ENCODE assay signal across 1 cellular context in the genomic region with DNA sequence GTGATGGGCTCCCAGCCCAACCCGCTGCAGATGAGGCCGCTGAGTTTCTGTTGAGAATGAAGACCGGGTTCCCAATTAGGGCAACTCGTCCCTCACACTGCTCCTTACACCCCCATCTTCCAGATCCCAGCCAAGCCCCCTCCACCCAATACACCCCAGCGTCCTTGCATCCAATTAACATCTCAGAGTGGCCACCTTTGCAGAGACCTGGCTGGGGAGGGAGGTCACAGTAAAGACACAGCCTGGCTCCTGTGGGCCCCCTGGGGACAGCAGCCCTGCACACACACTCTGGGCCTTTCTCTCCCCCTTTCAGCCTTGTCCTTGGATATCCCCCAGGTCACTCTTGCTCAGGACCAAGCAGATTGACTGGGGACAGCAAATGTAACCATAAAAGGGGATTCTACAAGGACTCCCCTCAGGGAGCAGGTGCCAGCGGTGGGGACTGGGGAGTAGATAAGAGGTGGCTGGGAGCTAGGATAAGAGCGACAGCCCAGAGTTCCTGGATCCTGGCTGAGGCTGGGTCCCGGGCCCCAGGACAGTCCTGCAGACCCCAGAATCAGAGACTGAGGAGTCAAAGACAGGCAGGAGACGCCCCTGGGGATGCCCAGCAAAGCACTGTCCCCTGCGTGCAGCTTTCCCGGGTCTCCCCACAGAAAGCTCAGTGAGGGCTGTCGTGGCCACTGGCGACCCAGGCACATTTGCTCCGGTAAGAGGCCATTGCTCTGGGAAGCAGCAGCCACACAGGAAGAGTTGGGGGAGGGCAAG.
TF ChIP-seq lines count a peak whose summit lies in the region.

No MANE protein-coding gene starts in this region.

TF ChIP-seq in HepG2, 621 proteins besides CTCF, POLR2A, EP300 and RAD21:
- TF ChIP-seq ZKSCAN5 (CRISPR knock-in tag; IDR thresholded peaks at IDR 0.05) (no peak), PHF21A (CRISPR knock-in tag; IDR thresholded peaks at IDR 0.05) (no peak), ATF1 (CRISPR knock-in tag; IDR thresholded peaks at IDR 0.05) (no peak), ZNF619 (CRISPR knock-in tag; IDR thresholded peaks at IDR 0.05) (no peak), BRF2 (CRISPR knock-in tag; IDR thresholded peaks at IDR 0.05) (no peak), ZNF101 (CRISPR knock-in tag; IDR thresholded peaks at IDR 0.05; ENCODE audit: borderline replicate concordance, low read depth) (no peak), HNRNPK (IDR thresholded peaks at IDR 0.05; ENCODE audit: low read depth, low read length, poor library complexity, severe bottlenecking) (no peak), USF2 (IDR thresholded peaks at IDR 0.05; ENCODE audit: low read depth, low read length) (no peak), USF2 (CRISPR knock-in tag; IDR thresholded peaks at IDR 0.05; ENCODE audit: borderline replicate concordance) (no peak), ZFYVE20 (CRISPR knock-in tag; IDR thresholded peaks at IDR 0.05; ENCODE audit: borderline replicate concordance, low read depth) (no peak), ZNF776 (CRISPR knock-in tag; IDR thresholded peaks at IDR 0.05) (no peak), ZNF816 (CRISPR knock-in tag; IDR thresholded peaks at IDR 0.05; ENCODE audit: borderline replicate concordance) (no peak), TAF1 (CRISPR knock-in tag; IDR thresholded peaks at IDR 0.05) (no peak), TBX3 (IDR thresholded peaks at IDR 0.05; ENCODE audit: borderline replicate concordance) (no peak), HDAC1 (CRISPR knock-in tag; IDR thresholded peaks at IDR 0.05) (no peak), POGZ (CRISPR knock-in tag; IDR thresholded peaks at IDR 0.05) (no peak)
- TF ChIP-seq, protein P1, sequence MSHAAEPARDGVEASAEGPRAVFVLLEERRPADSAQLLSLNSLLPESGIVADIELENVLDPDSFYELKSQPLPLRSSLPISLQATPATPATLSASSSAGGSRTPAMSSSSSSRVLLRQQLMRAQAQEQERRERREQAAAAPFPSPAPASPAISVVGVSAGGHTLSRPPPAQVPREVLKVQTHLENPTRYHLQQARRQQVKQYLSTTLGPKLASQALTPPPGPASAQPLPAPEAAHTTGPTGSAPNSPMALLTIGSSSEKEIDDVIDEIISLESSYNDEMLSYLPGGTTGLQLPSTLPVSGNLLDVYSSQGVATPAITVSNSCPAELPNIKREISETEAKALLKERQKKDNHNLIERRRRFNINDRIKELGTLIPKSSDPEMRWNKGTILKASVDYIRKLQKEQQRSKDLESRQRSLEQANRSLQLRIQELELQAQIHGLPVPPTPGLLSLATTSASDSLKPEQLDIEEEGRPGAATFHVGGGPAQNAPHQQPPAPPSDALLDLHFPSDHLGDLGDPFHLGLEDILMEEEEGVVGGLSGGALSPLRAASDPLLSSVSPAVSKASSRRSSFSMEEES (CRISPR knock-in tag; IDR thresholded peaks at IDR 0.05) = no peak
